Comparison of ENCODE assay signal across 14 cellular contexts in the genomic region with DNA sequence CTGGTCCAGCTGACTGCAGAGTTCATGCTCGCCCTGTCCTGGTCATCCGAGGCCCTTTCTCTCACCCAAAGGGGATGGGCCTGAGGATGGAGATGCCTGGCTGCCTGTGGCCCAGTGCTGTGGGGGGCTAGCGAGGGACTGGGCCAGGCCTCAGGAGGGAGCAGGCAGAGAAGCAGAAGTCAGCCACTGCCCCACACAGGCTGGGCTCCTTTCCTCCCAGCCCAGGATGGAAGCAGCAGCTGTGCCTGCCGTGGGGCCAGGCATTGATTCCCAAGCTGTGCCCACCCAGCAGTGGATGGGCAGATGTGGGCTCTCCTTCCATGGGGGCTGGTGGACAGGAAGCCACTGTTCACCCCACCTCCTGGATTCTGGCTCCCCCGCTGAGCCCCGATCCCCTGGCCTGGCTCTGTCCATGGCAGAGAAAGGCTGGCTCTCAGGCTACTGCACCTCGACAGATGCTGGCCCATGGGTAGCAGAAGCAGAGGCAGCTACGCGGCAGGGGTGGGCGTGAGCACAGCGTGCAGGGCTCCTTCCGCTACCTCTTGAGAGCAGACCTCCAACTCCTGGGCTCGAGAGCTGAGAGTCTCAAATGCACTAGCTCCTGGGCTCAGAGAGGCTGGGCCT. TPM values are rescaled to one million over a fixed set of nuclear protein-coding genes. Genes with fewer than 3 reads are reported as not detected.
DNase-seq lines count a peak whose midpoint lies in the region; ATAC-seq lines count a peak whose summit lies in the region.
"Had no signal": no experiment of that assay in that cellular context is flagged by ENCODE, and none has a peak within 500 bp of the region (broad histone marks: within the 10 kb centered on the region; RNA-seq: fewer than 3 reads in every experiment).

No MANE protein-coding gene starts in this region.

- no peak overlapping the region for H3K27ac Mint-ChIP-seq in activated CD4-positive, alpha-beta T cell treated with anti-CD3 and anti-CD28 coated beads, Interleukin-2, amount 10 ng/mL, durations not matched to agents 7 days and 5 days
- H3K27ac Mint-ChIP-seq in T-helper 17 cell: peak overlapping the region; percentile 79
- peak overlapping the region; percentile 67 to 100 (median 99) for H3K27ac Mint-ChIP-seq in immature natural killer cell
- H3K27ac Mint-ChIP-seq: activated T-helper 2 cell treated with anti-CD3 and anti-CD28 coated beads, Interferon-gamma antibody, Interleukin-2, Interleukin-4, amounts not matched to agents 10 μg/mL and 5 μg/mL and 100 μg/mL, durations not matched to agents 14 hours and 24 hours and 36 hours; progenitor cell of endocrine pancreas had no signal

- POLR2A ChIA-PET in activated CD4-positive, alpha-beta T cell treated with anti-CD3 and anti-CD28 coated beads, Interleukin-2, amount 10 ng/mL, durations not matched to agents 7 days and 5 days (lab: Charles Lee): no interaction called here

- no peaks in the 10 kb centered on the region for H3K9me3 ChIP-seq in T-helper 17 cell (ENCODE audit: control insufficient read depth, low read length, poor library complexity, severe bottlenecking)
- H3K9me3 ChIP-seq: esophagus squamous epithelium had no signal

- peak; percentile 3 for DNase-seq in activated CD4-positive, alpha-beta T cell treated with anti-CD3 and anti-CD28 coated beads for 48 hours
- DNase-seq in activated CD4-positive, alpha-beta T cell treated with anti-CD3 and anti-CD28 coated beads, Interleukin-2, amount 10 ng/mL, durations not matched to agents 7 days and 5 days: no peak
- DNase-seq in T-helper 17 cell (peak in 1 of 3 donors; percentile 6), immature natural killer cell (peak; percentile 8 to 12 (median 11)), medulla oblongata (ENCODE audit: extremely low spot score) (no peak), SKM-1 treated with dmso at 0.1 percent for 144 hours (lab: John Stamatoyannopoulos, UW; ENCODE audit: unreplicated experiment) (no peak)
- peak; percentile 5 for DNase-seq in stimulated activated naive CD8-positive, alpha-beta T cell treated with anti-CD3 and anti-CD28 coated beads, Interleukin-15, Interleukin-2, amounts not matched to agents 100 U/mL and 50 U/mL, for 24 hours
- DNase-seq: dermis blood vessel endothelial cell, esophagus squamous epithelium, kidney glomerular epithelial cell, NCI-H2081 had no signal

- ATAC-seq in T-helper 17 cell: no peak
- ATAC-seq in stimulated activated naive CD8-positive, alpha-beta T cell treated with anti-CD3 and anti-CD28 coated beads, Interleukin-15, Interleukin-2, amounts not matched to agents 100 U/mL and 50 U/mL, for 24 hours: no peak
- no peak for ATAC-seq in HG03280 (IDR thresholded peaks at IDR 0.05; ENCODE audit: unreplicated experiment)

- peaks cover 51% of the 10 kb centered on the region for H3K36me3 Mint-ChIP-seq in activated CD4-positive, alpha-beta T cell treated with anti-CD3 and anti-CD28 coated beads, Interleukin-2, amount 10 ng/mL, durations not matched to agents 7 days and 5 days (ENCODE audit: low read depth)
- H3K36me3 Mint-ChIP-seq in T-helper 17 cell (ENCODE audit: low read depth): peaks cover 8% of the 10 kb centered on the region
- peaks cover 18 to 56% (median 24%) of the 10 kb centered on the region in 3 donors for H3K36me3 Mint-ChIP-seq in immature natural killer cell

- H3K9me3 Mint-ChIP-seq in activated CD4-positive, alpha-beta T cell treated with anti-CD3 and anti-CD28 coated beads, Interleukin-2, amount 10 ng/mL, durations not matched to agents 7 days and 5 days: no peaks in the 10 kb centered on the region
- no peaks in the 10 kb centered on the region for H3K9me3 Mint-ChIP-seq in immature natural killer cell
- H3K9me3 Mint-ChIP-seq: activated T-helper 2 cell treated with anti-CD3 and anti-CD28 coated beads, Interferon-gamma antibody, Interleukin-2, Interleukin-4, amounts not matched to agents 10 μg/mL and 5 μg/mL and 100 μg/mL, durations not matched to agents 14 hours and 24 hours and 36 hours had no signal

- H3K4me1 Mint-ChIP-seq in activated CD4-positive, alpha-beta T cell treated with anti-CD3 and anti-CD28 coated beads, Interleukin-2, amount 10 ng/mL, durations not matched to agents 7 days and 5 days: peaks cover 8% of the 10 kb centered on the region
- H3K4me1 Mint-ChIP-seq in T-helper 17 cell: peaks cover 28% of the 10 kb centered on the region
- H3K4me1 Mint-ChIP-seq in immature natural killer cell: peaks cover 76 to 84% of the 10 kb centered on the region in 2 donors

- CTCF ChIA-PET in activated CD4-positive, alpha-beta T cell treated with anti-CD3 and anti-CD28 coated beads, Interleukin-2, amount 10 ng/mL, durations not matched to agents 7 days and 5 days (lab: Charles Lee): interaction anchor here (1.0 kb wide), 1 partner anchor 132 kb away, joined by 3 read pairs; no protein-coding TSS in a partner anchor

- H3K4me3 Mint-ChIP-seq in activated CD4-positive, alpha-beta T cell treated with anti-CD3 and anti-CD28 coated beads, Interleukin-2, amount 10 ng/mL, durations not matched to agents 7 days and 5 days: no peak overlapping the region
- H3K4me3 Mint-ChIP-seq in T-helper 17 cell (no peak overlapping the region), immature natural killer cell (peak overlapping the region in 2 of 5 donors; percentile 27 to 55)

- H3K27me3 Mint-ChIP-seq in activated CD4-positive, alpha-beta T cell treated with anti-CD3 and anti-CD28 coated beads, Interleukin-2, amount 10 ng/mL, durations not matched to agents 7 days and 5 days: no peaks in the 10 kb centered on the region
- H3K27me3 Mint-ChIP-seq in T-helper 17 cell (no peaks in the 10 kb centered on the region), immature natural killer cell (ENCODE audit: low read depth in 3 of 3) (peaks cover 54 to 83% (median 82%) of the 10 kb centered on the region in 3 donors)

RNA-seq across cellular contexts. Expression of a gene that starts 24.6 kb away (rescaled TPM):
- 100 to 1,000 TPM; 108 to 125 TPM for total RNA-seq in activated CD4-positive, alpha-beta T cell treated with anti-CD3 and anti-CD28 coated beads, Interleukin-2, amount 10 ng/mL, durations not matched to agents 7 days and 5 days
- 100 to 1,000 TPM; 186 to 243 TPM for total RNA-seq in T-helper 17 cell
- 100 to 1,000 TPM in 1 of 3 donors, 10 to 100 TPM in 2; 83.7 to 132 (median 93.2) TPM for polyA plus RNA-seq in immature natural killer cell
- total RNA-seq: dermis blood vessel endothelial cell, progenitor cell of endocrine pancreas had no signal

Comparison
In these comparisons a context has a peak if more than half of its experiments do, and no peak if none do; other contexts are left out.
1. DNase-seq: peak in activated CD4-positive, alpha-beta T cell treated with anti-CD3 and anti-CD28 coated beads for 48 hours (single experiment), immature natural killer cell (3 of 3) and stimulated activated naive CD8-positive, alpha-beta T cell treated with anti-CD3 and anti-CD28 coated beads, Interleukin-15, Interleukin-2, amounts not matched to agents 100 U/mL and 50 U/mL, for 24 hours (single experiment); none in activated CD4-positive, alpha-beta T cell treated with anti-CD3 and anti-CD28 coated beads, Interleukin-2, amount 10 ng/mL, durations not matched to agents 7 days and 5 days (single experiment), medulla oblongata (single experiment) and SKM-1 treated with dmso at 0.1 percent for 144 hours (single experiment).